Comparison of ENCODE assay signal across 19 cellular contexts in the genomic region with DNA sequence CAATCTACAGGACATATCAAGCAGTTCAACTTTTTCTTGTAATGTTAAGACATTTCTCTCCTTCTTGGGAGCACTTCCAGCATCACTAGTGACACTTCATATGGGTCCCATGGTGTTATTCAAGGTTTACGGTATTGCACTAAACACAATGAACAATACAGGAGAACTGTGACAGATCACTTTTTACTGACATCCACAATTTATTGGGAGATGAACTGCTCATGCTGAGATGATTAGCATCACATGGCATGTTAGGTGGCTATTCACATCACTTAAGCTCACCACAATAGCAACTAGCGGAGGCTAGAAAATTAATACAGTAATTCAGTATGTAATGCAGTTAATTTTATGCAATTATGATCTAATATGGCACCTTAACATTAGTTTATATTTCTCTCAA.
"Had no signal": no experiment of that assay in that cellular context is flagged by ENCODE, and none has a peak within 500 bp of the region (broad histone marks: within the 10 kb centered on the region; RNA-seq: fewer than 3 reads in every experiment).

No MANE protein-coding gene starts in this region.

- H3K36me3 ChIP-seq: gastrocnemius medialis, neutrophil, pancreas, right lobe of liver, thoracic aorta, tibial nerve, upper lobe of left lung had no signal

- H3K27ac ChIP-seq: epithelial cell of prostate, gastrocnemius medialis, neutrophil, pancreas, right lobe of liver, thoracic aorta, tibial nerve, upper lobe of left lung had no signal

- H3K4me3 ChIP-seq: gastrocnemius medialis, lung, pancreas, right lobe of liver, thoracic aorta, tibial nerve, upper lobe of left lung had no signal

- H3K9me3 ChIP-seq: gastrocnemius medialis, neutrophil, pancreas, right lobe of liver, thoracic aorta, tibial nerve, upper lobe of left lung had no signal

- DNase-seq: effector CD8-positive, alpha-beta T cell; endodermal cell; foreskin fibroblast; gastrocnemius medialis; head of caudate nucleus; natural killer cell; pancreas; retina; right lobe of liver; small intestine; stimulated activated CD4-positive, alpha-beta T cell treated with anti-CD3 and anti-CD28 coated beads, Interleukin-15, amount 100 ng/mL, for 24 hours; stimulated activated CD4-positive, alpha-beta T cell treated with anti-CD3 and anti-CD28 coated beads, Interleukin-2, amount 100 ng/mL, for 48 hours; stimulated activated naive B cell treated with anti-CD40 and anti-IgM and Interleukin-4, amounts not matched to agents 10 μg/mL and 1 μg/mL and 100 μg/mL, for 72 hours; upper lobe of left lung had no signal

- H3K27me3 ChIP-seq: gastrocnemius medialis, neutrophil, pancreas, right lobe of liver, tibial nerve, upper lobe of left lung had no signal
